ENCODE assay signal across 20 cellular contexts in genomic region chrX:135536883-135537282, GRCh38. TPM values are rescaled to one million over a fixed set of nuclear protein-coding genes. Genes with fewer than 3 reads are reported as not detected.
A peak's percentile ranks its signal among the peaks of the same experiment; 100 is the strongest.
DNase-seq lines count a peak whose midpoint lies in the region; ATAC-seq, FAIRE-seq and TF ChIP-seq lines count a peak whose summit lies in the region.
"Had no signal": no experiment of that assay in that cellular context is flagged by ENCODE, and none has a peak within 500 bp of the region (broad histone marks: within the 10 kb centered on the region; RNA-seq: fewer than 3 reads in every experiment).

No MANE protein-coding gene starts in this region.

- CTCF ChIA-PET in activated B cell treated with CpG ODN at 0.5 μM for 24 hours (lab: Charles Lee): no interaction called here

- H3K9me3 ChIP-seq in MM.1S (replicated peaks; ENCODE audit: insufficient read depth, low read length): no peaks in the 10 kb centered on the region
- H3K9me3 ChIP-seq in right cardiac atrium (ENCODE audit: control insufficient read depth, low read length): no peaks in the 10 kb centered on the region
- H3K9me3 ChIP-seq: tibial artery had no signal

- no peaks in the 10 kb centered on the region for H4K20me1 ChIP-seq in MM.1S (ENCODE audit: insufficient read depth, low read length)

- peak; percentile 31 for FAIRE-seq in GM12891 (lab: Jason Lieb, UNC)
- FAIRE-seq: HepG2, RCC 7860 had no signal

- no peaks in the 10 kb centered on the region for H3K9me2 ChIP-seq in MM.1S (replicated peaks; ENCODE audit: insufficient read depth, low read length)

- no peak for DNase-seq in GM12891 (ENCODE audit: insufficient read length, low spot score)
- DNase-seq in activated B cell treated with CpG ODN at 0.5 μM for 24 hours: no peak
- no peak for DNase-seq in memory B cell (ENCODE audit: low spot score in 2 of 2)
- no peak for DNase-seq in MM.1S
- DNase-seq in right cardiac atrium: no peak
- DNase-seq in NCI-H524 treated with DMSO at 0.1 percent for 48 hours (lab: John Stamatoyannopoulos, UW): no peak
- DNase-seq in SIG-M5 treated with dmso at 0.1 percent for 504 hours (lab: John Stamatoyannopoulos, UW; ENCODE audit: unreplicated experiment): no peak
- DNase-seq: activated CD8-positive, alpha-beta memory T cell treated with anti-CD3 and anti-CD28 coated beads for 24 hours; COR-L47; HCEC 1CT; NCI-H1105; NCI-H345; nucleus accumbens; tibial artery had no signal

- intact Hi-C loops in activated B cell treated with CpG ODN at 0.5 μM for 24 hours (cut with micrococcal nuclease): loop anchor here (2.0 kb wide), 1 partner anchor 14 kb away; no protein-coding TSS in a partner anchor
- intact Hi-C loops in right cardiac atrium (cut with DNase I): no loop called here

- H3F3A ChIP-seq in MM.1S (ENCODE audit: insufficient read depth, low read length): no peaks in the 10 kb centered on the region

- H3K27me3 ChIP-seq in MM.1S (replicated peaks; ENCODE audit: insufficient read depth, low read length) (no peaks in the 10 kb centered on the region), right cardiac atrium (ENCODE audit: control insufficient read depth, insufficient read depth) (no peaks in the 10 kb centered on the region)
- H3K27me3 ChIP-seq: tibial artery had no signal

- no peak overlapping the region for H3K27ac ChIP-seq in MM.1S (ENCODE audit: low read length)
- no peak overlapping the region for H3K27ac ChIP-seq in right cardiac atrium (ENCODE audit: low read length)
- H3K27ac ChIP-seq: coronary artery, tibial artery had no signal

- no peak overlapping the region for H2AFZ ChIP-seq in MM.1S (ENCODE audit: low read length)

- H3K36me3 Mint-ChIP-seq in activated B cell treated with CpG ODN at 0.5 μM for 24 hours (ENCODE audit: low read depth) (peaks cover 12% of the 10 kb centered on the region), memory B cell (peaks cover 2% of the 10 kb centered on the region)

- H3K27ac Mint-ChIP-seq in activated B cell treated with CpG ODN at 0.5 μM for 24 hours (peak overlapping the region; percentile 27), memory B cell (peak overlapping the region; percentile 86)

- TF ChIP-seq CTCF in activated B cell treated with CpG ODN at 0.5 μM for 24 hours (IDR thresholded peaks at IDR 0.05) (no peak), MM.1S (IDR thresholded peaks at IDR 0.05; ENCODE audit: low read length) (no peak)

- no peak overlapping the region for H3K9ac ChIP-seq in MM.1S (ENCODE audit: low read length)

- H3K4me1 Mint-ChIP-seq in activated B cell treated with CpG ODN at 0.5 μM for 24 hours (peaks cover 59% of the 10 kb centered on the region), memory B cell (peaks cover 25% of the 10 kb centered on the region)

- no peak overlapping the region for H3K4me3 Mint-ChIP-seq in activated B cell treated with CpG ODN at 0.5 μM for 24 hours
- H3K4me3 Mint-ChIP-seq in memory B cell: peak overlapping the region; percentile 17

- H3K27me3 Mint-ChIP-seq in activated B cell treated with CpG ODN at 0.5 μM for 24 hours: no peaks in the 10 kb centered on the region
- no peaks in the 10 kb centered on the region for H3K27me3 Mint-ChIP-seq in memory B cell

- H3K36me3 ChIP-seq in MM.1S (replicated peaks; ENCODE audit: insufficient read depth, low read length): no peaks in the 10 kb centered on the region
- H3K36me3 ChIP-seq: tibial artery had no signal

- H3K4me1 ChIP-seq in MM.1S (ENCODE audit: low read length) (0 out of 2 replicates have a peak, but pooled peaks cover 2% of the 10 kb centered on the region), right cardiac atrium (ENCODE audit: control insufficient read depth, insufficient read depth, low read length) (no peaks in the 10 kb centered on the region)

- H3K9me3 Mint-ChIP-seq in activated B cell treated with CpG ODN at 0.5 μM for 24 hours (no peaks in the 10 kb centered on the region), memory B cell (no peaks in the 10 kb centered on the region)

- POLR2A ChIA-PET in activated B cell treated with CpG ODN at 0.5 μM for 24 hours (lab: Charles Lee): interaction anchor here (1.4 kb wide), 1 partner anchor 16 kb away, joined by 3 read pairs; no protein-coding TSS in a partner anchor

- H3K4me2 ChIP-seq in MM.1S (ENCODE audit: low read depth, low read length): no peak overlapping the region
- H3K4me2 ChIP-seq: smooth muscle cell had no signal

- no peaks in the 10 kb centered on the region for H3K79me2 ChIP-seq in MM.1S (ENCODE audit: low read length)

- H3K4me3 ChIP-seq in MM.1S (ENCODE audit: low read length) (no peak overlapping the region), right cardiac atrium (ENCODE audit: low read length) (no peak overlapping the region)
- H3K4me3 ChIP-seq: coronary artery, lung, smooth muscle cell, tibial artery had no signal

- peak; percentile 65 for ATAC-seq in GM21367 (IDR thresholded peaks at IDR 0.05; ENCODE audit: unreplicated experiment)
- peak; percentile 45 for ATAC-seq in activated B cell treated with CpG ODN at 0.5 μM for 24 hours (ENCODE audit: low read depth)
- peak; percentile 62 for ATAC-seq in memory B cell (ENCODE audit: low read depth)
- ATAC-seq in right cardiac atrium: no peak
- ATAC-seq: HepG2 had no signal

- no peak for TF ChIP-seq POLR2A in GM12891 (IDR thresholded peaks at IDR 0.05; ENCODE audit: low read depth, low read length)

TF ChIP-seq in GM12891, 5 proteins besides CTCF, POLR2A, EP300 and RAD21:
- TF ChIP-seq PAX5 (IDR thresholded peaks at IDR 0.05; ENCODE audit: insufficient read depth, low read length, severe bottlenecking) (no peak), POU2F2 (IDR thresholded peaks at IDR 0.05; ENCODE audit: low read depth, low read length) (no peak), TAF1 (IDR thresholded peaks at IDR 0.05; ENCODE audit: low read depth, low read length) (no peak), SPI1 (IDR thresholded peaks at IDR 0.05; ENCODE audit: low read depth, low read length) (no peak), POLR2AphosphoS5 (IDR thresholded peaks at IDR 0.05; ENCODE audit: low read depth, low read length) (no peak)

RNA-seq across cellular contexts. Expression of gene INTS6L, which starts 16.4 kb away (rescaled TPM):
- 8.7 TPM for polyA plus RNA-seq in GM12891 (2012; ENCODE audit: low read depth, missing spikeins)
- 23.3 and 24.6 TPM in 2 replicates for total RNA-seq in activated B cell treated with CpG ODN at 0.5 μM for 24 hours
- 10 to 100 TPM in 2 of 4 donors, 1 to 10 TPM in 2; 9.3 to 11.4 (median 10.6) TPM for total RNA-seq in right cardiac atrium
- 6.8 TPM for polyA plus RNA-seq in right cardiac atrium
- total RNA-seq: HepG2 had no signal
- polyA plus RNA-seq: HepG2 had no signal

Comparison
In these comparisons a context has a peak if more than half of its experiments do, and no peak if none do; other contexts are left out.
1. ATAC-seq: peak in GM21367 (single experiment), activated B cell treated with CpG ODN at 0.5 μM for 24 hours (single experiment) and memory B cell (single experiment); none in right cardiac atrium (0 of 2).